ENCODE assay signal across 1 cellular context in genomic region chr17:50719144-50719923, GRCh38.
A peak's percentile ranks its signal among the peaks of the same experiment; 100 is the strongest.
TF ChIP-seq lines count a peak whose summit lies in the region.

LUC7L3 (plus strand) TSS chr17:50719603; CDS start chr17:50719733, 130 bp downstream.

TF ChIP-seq in K562, 482 proteins besides CTCF, POLR2A, EP300 and RAD21 (continued from another document and continues in another):
- TF ChIP-seq NFRKB (IDR thresholded peaks at IDR 0.05; ENCODE audit: low read depth) (peak; percentile 96), SMARCA4 (IDR thresholded peaks at IDR 0.05) (no peak), NRF1 (conservative IDR thresholded peaks at IDR 0.05 in 1 of 2, IDR thresholded peaks at IDR 0.05 in 1 of 2) (peak; percentile 72 to 75), GTF3C2 (IDR thresholded peaks at IDR 0.05; ENCODE audit: borderline replicate concordance, extremely low read depth, insufficient read length) (no peak), ATF7 (IDR thresholded peaks at IDR 0.05) (peak; percentile 64), ZNF3 (CRISPR knock-in tag; IDR thresholded peaks at IDR 0.05) (no peak), BRF2 (IDR thresholded peaks at IDR 0.05; ENCODE audit: borderline replicate concordance, insufficient read depth, insufficient read length) (no peak), SMC3 (conservative IDR thresholded peaks at IDR 0.05; ENCODE audit: insufficient read depth, low read depth, low read length) (no peak), PHB2 (IDR thresholded peaks at IDR 0.05; ENCODE audit: low read depth) (no peak), ZNF79 (CRISPR knock-in tag; IDR thresholded peaks at IDR 0.05; ENCODE audit: low read depth) (0 out of 2 replicates have a peak, but pooled peaks have one; percentile 39), ZNF282 (CRISPR knock-in tag; IDR thresholded peaks at IDR 0.05) (no peak), PHF8 (IDR thresholded peaks at IDR 0.05; ENCODE audit: borderline replicate concordance, low read length) (peak; percentile 96), ZNF644 (tag; IDR thresholded peaks at IDR 0.05; ENCODE audit: low read depth) (0 out of 2 replicates have a peak, but pooled peaks have one; percentile 28), IRF2 (CRISPR knock-in tag; IDR thresholded peaks at IDR 0.05) (no peak), GMEB1 (CRISPR knock-in tag; IDR thresholded peaks at IDR 0.05) (peak; percentile 74), MITF (IDR thresholded peaks at IDR 0.05) (no peak), STAT5A (IDR thresholded peaks at IDR 0.05; ENCODE audit: borderline replicate concordance, low read length) (no peak; the same call in 1 of the 2 replicates), PATZ1 (CRISPR knock-in tag; IDR thresholded peaks at IDR 0.05; ENCODE audit: borderline replicate concordance) (no peak), ZNF764 (CRISPR knock-in tag; IDR thresholded peaks at IDR 0.05; ENCODE audit: low read depth) (no peak), GATA2 (CRISPR knock-in tag; IDR thresholded peaks at IDR 0.05) (no peak; the same call in 1 of the 2 replicates), NR3C1 (CRISPR knock-in tag; IDR thresholded peaks at IDR 0.05) (peak; percentile 71; the same call in 1 of the 2 replicates), KHSRP (IDR thresholded peaks at IDR 0.05) (no peak), FOXK2 (conservative IDR thresholded peaks at IDR 0.05 in 1 of 2, IDR thresholded peaks at IDR 0.05 in 1 of 2; ENCODE audit: low read depth in 2 of 2) (peak in 1 of 2 experiments; percentile 38; a peak in 1 of 4 replicates), ZNF436 (CRISPR knock-in tag; IDR thresholded peaks at IDR 0.05) (no peak), MYNN (IDR thresholded peaks at IDR 0.05) (no peak), MYNN (CRISPR knock-in tag; IDR thresholded peaks at IDR 0.05) (no peak), ADNP (tag; IDR thresholded peaks at IDR 0.05) (no peak), ZNF584 (CRISPR knock-in tag; IDR thresholded peaks at IDR 0.05; ENCODE audit: low read depth) (no peak), SIX5 (IDR thresholded peaks at IDR 0.05; ENCODE audit: borderline replicate concordance in 1 of 2, insufficient read depth in 1 of 2, low read depth in 1 of 2, low read length in 2 of 2) (no peak), TCF3 (CRISPR knock-in tag; IDR thresholded peaks at IDR 0.05) (no peak; the same call in 1 of the 2 replicates), ZNF398 (CRISPR knock-in tag; IDR thresholded peaks at IDR 0.05) (no peak), PTBP1 (IDR thresholded peaks at IDR 0.05; ENCODE audit: low read depth, low read length) (no peak), ELF2 (CRISPR knock-in tag; IDR thresholded peaks at IDR 0.05) (0 out of 2 replicates have a peak, but pooled peaks have one; percentile 61), TCF15 (CRISPR knock-in tag; IDR thresholded peaks at IDR 0.05) (no peak), SIRT6 (IDR thresholded peaks at IDR 0.05; ENCODE audit: low read depth, low read length) (no peak), KLF13 (tag; IDR thresholded peaks at IDR 0.05; ENCODE audit: borderline replicate concordance, low read depth) (peak; percentile 92), FOXM1 (IDR thresholded peaks at IDR 0.05; ENCODE audit: low read depth) (no peak), FOXM1 (CRISPR knock-in tag; IDR thresholded peaks at IDR 0.05; ENCODE audit: low read depth) (no peak), CBFB (CRISPR knock-in tag; IDR thresholded peaks at IDR 0.05) (no peak), JUN (IDR thresholded peaks at IDR 0.05; ENCODE audit: borderline replicate concordance, low read depth, low read length) (peak; percentile 17; the same call in 1 of the 2 replicates), JUN (CRISPR knock-in tag; IDR thresholded peaks at IDR 0.05; ENCODE audit: borderline replicate concordance) (peak; percentile 83; the same call in 1 of the 2 replicates), USF1 (CRISPR knock-in tag; IDR thresholded peaks at IDR 0.05) (peak; percentile 70), CBX3 (IDR thresholded peaks at IDR 0.05; ENCODE audit: borderline replicate concordance in 1 of 2, low read length in 2 of 2) (peak in 1 of 2 experiments; percentile 33; a peak in 1 of 3 replicates), ZBTB33 (CRISPR knock-in tag; IDR thresholded peaks at IDR 0.05) (no peak; the same call in 1 of the 2 replicates), ZBTB49 (CRISPR knock-in tag; IDR thresholded peaks at IDR 0.05; ENCODE audit: borderline replicate concordance) (no peak)
